Comparison of ENCODE assay signal across 19 cellular contexts in the genomic region with DNA sequence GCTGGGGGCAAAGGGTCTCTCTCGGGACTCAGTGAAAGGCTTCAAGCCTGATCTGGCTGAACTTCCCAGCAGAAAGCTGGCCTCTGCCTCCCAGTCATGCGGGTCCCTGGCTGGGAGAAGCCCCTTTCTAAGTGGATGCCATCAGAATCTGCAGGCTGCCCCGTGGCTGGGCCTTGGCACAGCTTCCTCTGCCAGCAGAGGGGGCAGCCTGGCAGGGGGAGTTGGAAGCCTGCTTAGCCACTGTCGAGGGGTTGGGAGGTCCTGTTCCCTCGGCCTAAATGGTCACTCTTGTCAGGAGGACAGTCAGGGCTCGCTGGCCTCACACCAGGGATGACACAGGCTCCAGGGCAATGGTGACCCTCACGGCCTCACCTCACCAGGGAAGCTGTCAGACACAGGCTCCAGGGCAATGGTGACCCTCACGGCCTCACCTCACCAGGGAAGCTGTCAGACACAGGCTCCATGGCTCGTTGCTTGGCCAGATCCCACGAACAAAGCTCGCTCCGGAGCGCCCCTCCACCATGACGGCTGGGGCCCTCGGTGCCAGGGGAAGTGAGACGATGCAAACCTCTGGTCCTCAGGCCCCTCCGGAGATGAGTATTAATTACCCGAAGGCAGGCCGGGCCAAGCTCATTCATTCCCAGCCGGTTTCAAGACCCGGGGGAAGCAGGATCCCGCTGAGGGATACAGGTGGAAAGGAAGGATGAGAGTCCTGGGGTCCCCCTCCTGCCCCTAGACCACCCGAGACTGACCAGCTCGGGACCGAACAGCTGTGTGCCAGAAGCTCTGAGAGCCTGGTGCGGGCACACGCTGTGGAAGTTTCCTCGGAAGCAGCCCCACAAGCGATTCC.
DNase-seq lines count a peak whose midpoint lies in the region; ATAC-seq, FAIRE-seq and TF ChIP-seq lines count a peak whose summit lies in the region.
"Had no signal": no experiment of that assay in that cellular context is flagged by ENCODE, and none has a peak within 500 bp of the region (broad histone marks: within the 10 kb centered on the region; RNA-seq: fewer than 3 reads in every experiment).

No MANE protein-coding gene starts in this region.

- H3K27me3 Mint-ChIP-seq in type B pancreatic cell, result no peaks in the 10 kb centered on the region
- H3K27me3 Mint-ChIP-seq: B cell had no signal

- no peaks in the 10 kb centered on the region for H3K27me3 ChIP-seq in right cardiac atrium (ENCODE audit: control insufficient read depth, insufficient read depth)
- no peaks in the 10 kb centered on the region for H3K27me3 ChIP-seq in heart right ventricle
- no peaks in the 10 kb centered on the region; a peak in 1 of 4 replicates for H3K27me3 ChIP-seq in GM12878 (replicated peaks in 1 of 2; ENCODE audit: control insufficient read depth in 2 of 2, insufficient read depth in 2 of 2, low read length in 1 of 2)
- H3K27me3 ChIP-seq in H1 (replicated peaks in 1 of 4; ENCODE audit: control insufficient read depth in 3 of 4, extremely low read depth in 1 of 4, insufficient read depth in 3 of 4, low read length in 3 of 4), result no peaks in the 10 kb centered on the region
- H3K27me3 ChIP-seq: SJCRH30 had no signal

- H3K27ac ChIP-seq in right cardiac atrium (ENCODE audit: low read length) (no peak overlapping the region), heart right ventricle (no peak overlapping the region), GM12878 (ENCODE audit: control insufficient read depth, insufficient read depth) (no peak overlapping the region), H1 (ENCODE audit: low read depth, low read length) (no peak overlapping the region)
- H3K27ac ChIP-seq: SJCRH30 had no signal

- H4K8ac ChIP-seq in H1 (ENCODE audit: extremely low read depth, insufficient read depth, low read length), result no peak overlapping the region

- H4K20me1 ChIP-seq in GM12878 (ENCODE audit: control insufficient read depth, insufficient read depth), result no peaks in the 10 kb centered on the region
- H4K20me1 ChIP-seq in H1 (replicated peaks in 1 of 2; ENCODE audit: control insufficient read depth in 1 of 2, insufficient read depth in 2 of 2, low read length in 2 of 2), result no peaks in the 10 kb centered on the region

- ATAC-seq in right cardiac atrium, result peak in 1 of 2 donors; percentile 14
- no peak for ATAC-seq in heart right ventricle
- ATAC-seq in GM12878, result peak; percentile 54
- ATAC-seq in stimulated activated naive CD8-positive, alpha-beta T cell treated with anti-CD3 and anti-CD28 coated beads, Interleukin-15, Interleukin-2, amounts not matched to agents 100 U/mL and 50 U/mL, for 24 hours, result no peak
- ATAC-seq: PC-3 had no signal

- no peak overlapping the region for H2AK5ac ChIP-seq in H1 (ENCODE audit: low read depth, low read length)

- H3K4ac ChIP-seq in H1 (replicated peaks; ENCODE audit: insufficient read length, low read depth, low read length), result no peak overlapping the region

- H3K9ac ChIP-seq in GM12878 (ENCODE audit: control insufficient read depth, insufficient read depth, low read length) (no peak overlapping the region), H1 (replicated peaks in 1 of 4; ENCODE audit: extremely low read depth in 1 of 4, low read depth in 3 of 4, low read length in 3 of 4) (no peak overlapping the region; a peak in 1 of 7 replicates)

- no peak for TF ChIP-seq EP300 in GM12878 (IDR thresholded peaks at IDR 0.05; ENCODE audit: borderline replicate concordance in 1 of 2, control insufficient read depth in 1 of 2, low read depth in 2 of 2, low read length in 2 of 2)
- no peak for TF ChIP-seq EP300 in H1 (IDR thresholded peaks at IDR 0.05; ENCODE audit: borderline replicate concordance in 1 of 2, low read depth in 2 of 2, low read length in 2 of 2)

- no peaks in the 10 kb centered on the region for H3K36me3 Mint-ChIP-seq in type B pancreatic cell

- SMC1A ChIA-PET in GM12878 (lab: Charles Lee; ENCODE audit: uncharacterized antibody, unreplicated experiment), result interaction anchor here (0.7 to 2.0 kb wide), 6 partner anchors 10 to 157 kb away, joined by 3 to 5 read pairs (median 4); no protein-coding TSS in a partner anchor

- H3K14ac ChIP-seq in H1 (ENCODE audit: insufficient read length), result no peak overlapping the region

- H3K36me3 ChIP-seq in heart right ventricle (no peaks in the 10 kb centered on the region), GM12878 (ENCODE audit: control insufficient read depth in 2 of 2, insufficient read depth in 2 of 2, low read length in 1 of 2) (no peaks in the 10 kb centered on the region), H1 (ENCODE audit: control insufficient read depth in 2 of 4, insufficient read depth in 4 of 4, low read length in 3 of 4) (no peaks in the 10 kb centered on the region)
- H3K36me3 ChIP-seq: SJCRH30 had no signal

- DNase-seq in right cardiac atrium (peak in 2 of 3 donors; percentile 25 to 41), heart right ventricle (no peak), GM12878 (ENCODE audit: low read depth, low spot score) (no peak), H1 (ENCODE audit: low read depth in 1 of 2, low spot score in 2 of 2) (no peak), type B pancreatic cell (ENCODE audit: extremely low spot score, unreplicated experiment) (peak; percentile 60), NCI-H345 (lab: John Stamatoyannopoulos, UW) (no peak)
- no peak for DNase-seq in activated T-cell treated with anti-CD3 and anti-CD28 coated beads, Interleukin-2, amount 50 U/mL, for 1 hour
- DNase-seq in stimulated activated naive CD8-positive, alpha-beta T cell treated with anti-CD3 and anti-CD28 coated beads, Interleukin-15, Interleukin-2, amounts not matched to agents 100 U/mL and 50 U/mL, for 24 hours, result no peak
- DNase-seq: 8988T, DMS79 treated with DMSO at 0.1 percent for 48 hours, H9, NCI-H1105, NCI-H1694 treated with DMSO at 0.1 percent for 48 hours, NCI-H510A, NCI-H748 treated with DMSO at 0.1 percent for 48 hours, PC-3, SJCRH30 had no signal

- H3K4me3 Mint-ChIP-seq in type B pancreatic cell, result no peak overlapping the region
- H3K4me3 Mint-ChIP-seq: B cell, H9 had no signal

- 91% methylated on average over 29 of the region's 29 CpGs for WGBS in right cardiac atrium
- 92 to 93% methylated on average over 29 of the region's 29 CpGs for WGBS in heart right ventricle, 2 donors
- 65% methylated on average over 27 of the region's 29 CpGs for WGBS in GM12878 (ENCODE audit: insufficient coverage, insufficient replicate concordance, low lambda C conversion rate, missing lambda C conversion rate)
- WGBS in H1 (ENCODE audit: extremely low coverage in 1 of 2, insufficient coverage in 1 of 2, insufficient read length in 1 of 2, insufficient replicate concordance in 2 of 2, low coverage in 1 of 2, low lambda C conversion rate in 2 of 2, missing lambda C conversion rate in 1 of 2), 2 experiments, result 93% methylated on average over 27 of the region's 29 CpGs; no CpG with 5 or more reads in 1 of the 2 experiments

- H3K4me1 ChIP-seq in right cardiac atrium (ENCODE audit: control insufficient read depth, insufficient read depth, low read length) (no peaks in the 10 kb centered on the region), heart right ventricle (peaks cover 0 to 8% (median 3%) of the 10 kb centered on the region in 9 donors), GM12878 (ENCODE audit: control insufficient read depth, insufficient read depth, low read length) (no peaks in the 10 kb centered on the region), H1 (replicated peaks in 1 of 4; ENCODE audit: control insufficient read depth in 3 of 4, insufficient read depth in 4 of 4, low read length in 3 of 4) (peaks cover 0 to 3% (median 0%) of the 10 kb centered on the region in 4 experiments; a peak in 1 of 7 replicates)

- H3K4me3 ChIP-seq in right cardiac atrium (ENCODE audit: low read length), result no peak overlapping the region
- H3K4me3 ChIP-seq in heart right ventricle, result no peak overlapping the region
- H3K4me3 ChIP-seq in GM12878, result no peak overlapping the region
- no peak overlapping the region for H3K4me3 ChIP-seq in H1 (ENCODE audit: extremely low read depth in 1 of 4, insufficient read depth in 2 of 4, low read depth in 3 of 4, low read length in 4 of 4)
- H3K4me3 ChIP-seq: SJCRH30 had no signal

- H4K91ac ChIP-seq in H1 (replicated peaks; ENCODE audit: insufficient read length, low read length), result peak overlapping the region; percentile 68

- intact Hi-C loops in right cardiac atrium (cut with DNase I), result no loop called here
- intact Hi-C loops in heart right ventricle (cut with DNase I), result no loop called here
- intact Hi-C loops in GM12878 (cut with micrococcal nuclease; ENCODE audit: unreplicated experiment), result no loop called here

- CTCF ChIA-PET in GM12878 (lab: Yijun Ruan, JAX), result interaction anchor here (0.6 to 3.0 kb wide), 6 partner anchors 11 to 175 kb away, joined by 3 to 22 read pairs (median 6); partner anchors contain the start of gene CHSY1
- CTCF ChIA-PET in H1 (lab: Charles Lee; ENCODE audit: partially characterized antibody), result interaction anchor here (0.7 to 3.3 kb wide), 21 partner anchors 9 to 167 kb away, joined by 3 to 20 read pairs (median 4); no protein-coding TSS in a partner anchor

- no peak overlapping the region for H3K23ac ChIP-seq in H1 (ENCODE audit: insufficient read length)

- H3K9me3 ChIP-seq in right cardiac atrium (ENCODE audit: control insufficient read depth, low read length) (no peaks in the 10 kb centered on the region), heart right ventricle (peaks cover 0 to 3% (median 0%) of the 10 kb centered on the region in 11 donors), GM12878 (replicated peaks; ENCODE audit: control insufficient read depth, insufficient read depth, low read length) (no peaks in the 10 kb centered on the region; the same call in 2 of the 3 replicates), H1 (ENCODE audit: insufficient read depth in 2 of 2, low read depth in 1 of 2, low read length in 1 of 2) (no peaks in the 10 kb centered on the region)
- H3K9me3 ChIP-seq: SJCRH30 had no signal

- H2AFZ ChIP-seq in GM12878 (ENCODE audit: control insufficient read depth, low read depth, low read length), result no peak overlapping the region
- H2AFZ ChIP-seq in H1 (ENCODE audit: low read length), result no peak overlapping the region

- no peaks in the 10 kb centered on the region for H3K23me2 ChIP-seq in H1 (ENCODE audit: low read depth, low read length)

- no peaks in the 10 kb centered on the region for H3K79me1 ChIP-seq in H1 (ENCODE audit: low read depth, low read length)

- peaks cover 9% of the 10 kb centered on the region for H3K4me1 Mint-ChIP-seq in type B pancreatic cell (ENCODE audit: unreplicated experiment)
- H3K4me1 Mint-ChIP-seq: B cell had no signal

- RAD21 ChIA-PET in GM12878 (lab: Charles Lee; ENCODE audit: unreplicated experiment), result interaction anchor here (1.1 to 2.8 kb wide), 3 partner anchors 10 to 157 kb away, joined by 3 to 10 read pairs (median 5); no protein-coding TSS in a partner anchor

- TF ChIP-seq POLR2A in GM12878 (IDR thresholded peaks at IDR 0.05; ENCODE audit: low read depth, low read length), result no peak
- TF ChIP-seq POLR2A in H1 (IDR thresholded peaks at IDR 0.05; ENCODE audit: control extremely low read depth in 1 of 2, low read depth in 2 of 2, low read length in 2 of 2), result no peak

- H3K27ac Mint-ChIP-seq in type B pancreatic cell, result no peak overlapping the region
- H3K27ac Mint-ChIP-seq: B cell had no signal

- H3K18ac ChIP-seq in H1 (ENCODE audit: extremely low read depth, low read length), result no peak overlapping the region; the same call in 1 of the 2 replicates

- no TSS peak for BruUV-seq in GM12878 (replicated peaks; lab: Mats Ljungman, UMichigan)

- no peaks in the 10 kb centered on the region for H3K9me3 Mint-ChIP-seq in type B pancreatic cell
- H3K9me3 Mint-ChIP-seq: H9 had no signal

- H2BK120ac ChIP-seq in H1 (replicated peaks; ENCODE audit: low read depth, low read length), result no peak overlapping the region

- no peak overlapping the region for H2BK5ac ChIP-seq in H1 (ENCODE audit: low read depth, low read length)

- no peak for TF ChIP-seq RAD21 in GM12878 (IDR thresholded peaks at IDR 0.05; ENCODE audit: insufficient read depth, low read depth, low read length)
- no peak; a peak in 1 of 4 replicates for TF ChIP-seq RAD21 in H1 (IDR thresholded peaks at IDR 0.05 in 1 of 2, conservative IDR thresholded peaks at IDR 0.05 in 1 of 2; ENCODE audit: low read depth in 2 of 2, low read length in 2 of 2)

- H2BK20ac ChIP-seq in H1 (ENCODE audit: low read length), result peak overlapping the region; percentile 18; the same call in 1 of the 2 replicates

- FAIRE-seq in GM12878 (lab: Jason Lieb, UNC) (no peak), H1 (lab: Jason Lieb, UNC) (no peak)
- FAIRE-seq: HTR-8/SVneo had no signal

- H2BK15ac ChIP-seq in H1 (ENCODE audit: low read length), result no peak overlapping the region

- in situ Hi-C loops in GM12878 (cut with MboI), result no loop called here

- H3K79me2 ChIP-seq in GM12878 (ENCODE audit: control insufficient read depth, insufficient read depth, low read length) (no peaks in the 10 kb centered on the region), H1 (ENCODE audit: control insufficient read depth in 1 of 2, insufficient read depth in 2 of 2, low read length in 2 of 2) (no peaks in the 10 kb centered on the region)

- no peak overlapping the region for H3K4me2 ChIP-seq in GM12878 (ENCODE audit: control insufficient read depth, insufficient read depth)
- H3K4me2 ChIP-seq in H1 (ENCODE audit: insufficient read depth in 1 of 2, low read depth in 2 of 2, low read length in 2 of 2), result no peak overlapping the region

- no peak overlapping the region for H3K56ac ChIP-seq in H1 (replicated peaks; ENCODE audit: insufficient read length, low read depth, low read length)

- POLR2A ChIA-PET in GM12878 (lab: Charles Lee), result no interaction called here
- POLR2A ChIA-PET in H1 (lab: Charles Lee; ENCODE audit: partially characterized antibody), result interaction anchor here (1.2 to 1.4 kb wide), 2 partner anchors 31 to 68 kb away, joined by 3 to 4 read pairs; no protein-coding TSS in a partner anchor

- H2BK12ac ChIP-seq in H1 (ENCODE audit: low read depth, low read length), result peak overlapping the region; percentile 68; the same call in 1 of the 2 replicates

- TF ChIP-seq CTCF in heart right ventricle (IDR thresholded peaks at IDR 0.05), result no peak
- TF ChIP-seq CTCF in GM12878 (IDR thresholded peaks at IDR 0.05 in 2 of 3, conservative IDR thresholded peaks at IDR 0.05 in 1 of 3; ENCODE audit: control insufficient read depth in 2 of 3, extremely low read depth in 1 of 3, insufficient read depth in 1 of 3, low read depth in 3 of 3, low read length in 3 of 3), result peak in 1 of 3 experiments; percentile 13; a peak in 1 of 6 replicates
- TF ChIP-seq CTCF in H1 (IDR thresholded peaks at IDR 0.05; ENCODE audit: control extremely low read depth in 1 of 3, insufficient read depth in 1 of 3, low read depth in 1 of 3, low read length in 3 of 3), result peak in 1 of 3 experiments; percentile 1; a peak in 1 of 4 replicates
- TF ChIP-seq CTCF in type B pancreatic cell (conservative IDR thresholded peaks at IDR 0.05), result no peak

- no peak overlapping the region for H4K5ac ChIP-seq in H1 (ENCODE audit: insufficient read length, low read depth, low read length)

Comparison
In these comparisons a context has a peak if more than half of its experiments do, and no peak if none do; other contexts are left out.
1. DNase-seq: peak in right cardiac atrium (2 of 3) and type B pancreatic cell (single experiment); none in heart right ventricle (0 of 2), GM12878 (single experiment), H1 (0 of 2), NCI-H345 (single experiment), activated T-cell treated with anti-CD3 and anti-CD28 coated beads, Interleukin-2, amount 50 U/mL, for 1 hour (single experiment) and stimulated activated naive CD8-positive, alpha-beta T cell treated with anti-CD3 and anti-CD28 coated beads, Interleukin-15, Interleukin-2, amounts not matched to agents 100 U/mL and 50 U/mL, for 24 hours (single experiment).